ENCODE assay signal across 20 cellular contexts in the genomic region with DNA sequence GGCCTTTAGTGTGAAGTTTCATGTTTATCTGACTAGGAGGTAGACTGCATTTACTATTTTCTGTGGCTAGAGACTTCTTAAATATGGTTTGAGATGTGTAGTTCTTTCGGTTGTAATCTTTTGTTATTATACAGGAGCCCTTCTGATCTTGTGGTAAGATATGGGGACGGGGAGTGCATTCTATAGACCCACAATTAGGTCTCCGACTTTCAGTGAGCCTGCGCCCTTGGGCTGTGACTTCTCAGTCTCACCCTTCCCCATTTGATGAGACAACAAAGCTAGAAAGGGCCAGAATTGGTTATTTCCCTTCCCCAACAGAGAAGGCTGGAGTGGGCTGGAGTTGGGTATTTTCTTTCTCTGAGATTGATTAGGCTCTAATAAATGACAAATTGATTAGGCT.
"Had no signal": no experiment of that assay in that cellular context is flagged by ENCODE, and none has a peak within 500 bp of the region (broad histone marks: within the 10 kb centered on the region; RNA-seq: fewer than 3 reads in every experiment).

No MANE protein-coding gene starts in this region.

- DNase-seq: dermis blood vessel endothelial cell; dorsolateral prefrontal cortex; effector CD4-positive, alpha-beta T cell; effector memory CD4-positive, alpha-beta T cell; foreskin keratinocyte; heart left ventricle; hypothalamus; immature natural killer cell; left cardiac atrium; left lung; left ventricle myocardium superior; lower lobe of right lung; mesenchymal stem cell; mucosa of descending colon; naive B cell had no signal

- H3K79me2 ChIP-seq: hepatocyte had no signal

- H3K4me3 ChIP-seq: coronary artery, dorsolateral prefrontal cortex, esophagus muscularis mucosa, gastroesophageal sphincter, heart left ventricle, hepatocyte, left lung, lower lobe of right lung, mucosa of descending colon had no signal

- H3K27ac Mint-ChIP-seq: immature natural killer cell, mesothelial cell of epicardium, naive B cell had no signal

- H3K4me3 Mint-ChIP-seq: immature natural killer cell, mesothelial cell of epicardium, naive B cell had no signal

- H3K36me3 ChIP-seq: left lung, lower lobe of right lung had no signal

- H3K4me1 Mint-ChIP-seq: immature natural killer cell, naive B cell had no signal

- H3K27me3 Mint-ChIP-seq: naive B cell had no signal

- H3K27me3 ChIP-seq: dorsolateral prefrontal cortex, esophagus muscularis mucosa, foreskin keratinocyte, gastroesophageal sphincter, heart left ventricle, hepatocyte, left lung had no signal

- ATAC-seq: foreskin keratinocyte, gastroesophageal sphincter, heart left ventricle, left cardiac atrium, left lung, left ventricle myocardium superior, lower lobe of right lung, mucosa of descending colon had no signal

- H2AFZ ChIP-seq: hepatocyte had no signal

- H3K4me2 ChIP-seq: hepatocyte had no signal

- H3K36me3 Mint-ChIP-seq: immature natural killer cell, naive B cell had no signal

- H3K4me1 ChIP-seq: foreskin keratinocyte, lower lobe of right lung had no signal

- H3K9me3 ChIP-seq: esophagus muscularis mucosa, left lung, lower lobe of right lung, mucosa of descending colon had no signal

- H3K27ac ChIP-seq: coronary artery, dorsolateral prefrontal cortex, esophagus muscularis mucosa, foreskin keratinocyte, gastroesophageal sphincter, heart left ventricle, hepatocyte, left lung, lower lobe of right lung had no signal
